ENCODE assay signal across 23 cellular contexts in the genomic region with DNA sequence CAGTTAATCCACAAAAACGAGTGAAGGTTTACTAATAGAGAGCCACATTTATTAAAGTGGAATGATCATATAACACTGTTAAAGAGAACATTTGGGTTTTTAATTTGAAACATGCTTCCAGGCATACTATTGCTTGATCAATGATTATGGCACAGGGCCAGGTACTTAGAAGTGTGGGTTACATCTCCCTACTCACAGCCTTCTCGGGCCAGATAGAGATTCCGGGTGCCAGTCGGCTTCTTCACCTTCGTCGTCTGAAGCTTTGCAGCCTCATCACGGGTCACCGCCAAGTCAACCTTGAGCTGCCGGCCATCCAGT. TPM values are rescaled to one million over a fixed set of nuclear protein-coding genes. Genes with fewer than 3 reads are reported as not detected.
A peak's percentile ranks its signal among the peaks of the same experiment; 100 is the strongest.
DNase-seq lines count a peak whose midpoint lies in the region; ATAC-seq and TF ChIP-seq lines count a peak whose summit lies in the region.
"Had no signal": no experiment of that assay in that cellular context is flagged by ENCODE, and none has a peak within 500 bp of the region (broad histone marks: within the 10 kb centered on the region; RNA-seq: fewer than 3 reads in every experiment).

No MANE protein-coding gene starts in this region.

- peak overlapping the region; percentile 67 to 85 for H3K27ac ChIP-seq in right atrium auricular region
- peak overlapping the region; percentile 89 for H3K27ac ChIP-seq in osteoblast (ENCODE audit: low read depth, low read length)
- H3K27ac ChIP-seq: BLaER1, SK-N-MC had no signal

- no peaks in the 10 kb centered on the region for H3K27me3 ChIP-seq in right atrium auricular region
- H3K27me3 ChIP-seq in osteoblast (ENCODE audit: insufficient read depth, low read length) = no peaks in the 10 kb centered on the region
- H3K27me3 ChIP-seq: BLaER1 had no signal

- no peak overlapping the region for H3K4me2 ChIP-seq in osteoblast (ENCODE audit: insufficient read depth, low read length)
- H3K4me2 ChIP-seq: BLaER1 had no signal

- H2AFZ ChIP-seq in osteoblast (ENCODE audit: low read length) = no peak overlapping the region

- peaks cover 79% of the 10 kb centered on the region for H3K36me3 ChIP-seq in right atrium auricular region
- peaks cover 55% of the 10 kb centered on the region for H3K36me3 ChIP-seq in osteoblast (ENCODE audit: insufficient read depth, low read length)

- DNase-seq in right atrium auricular region (ENCODE audit: low spot score) = no peak
- DNase-seq in cardiac septum (ENCODE audit: low spot score) = no peak
- DNase-seq in chondrocyte (ENCODE audit: low spot score) = no peak
- no peak for DNase-seq in osteoblast (ENCODE audit: insufficient read length, low spot score, missing footprints)
- DNase-seq in T1000 (lab: John Stamatoyannopoulos, UW) = no peak
- DNase-seq in activated CD4-positive, alpha-beta T cell treated with anti-CD3 and anti-CD28 coated beads for 48 hours = no peak
- DNase-seq: ACHN; Calu3; CD4-positive, alpha-beta memory T cell; DMS153; GOT3; Kasumi-1; NCI-H1417; NCI-H1694 treated with DMSO at 0.1 percent for 48 hours; NCI-H2081 treated with DMSO at 0.1 percent for 48 hours; NCI-H2171 treated with DMSO at 0.1 percent for 48 hours; NCI-H446 treated with DMSO at 0.1 percent for 48 hours; NCI-H526 treated with DMSO at 0.1 percent for 48 hours; SHP77 treated with DMSO at 0.1 percent for 48 hours had no signal

- H3K9me3 ChIP-seq in right atrium auricular region = no peaks in the 10 kb centered on the region
- no peaks in the 10 kb centered on the region for H3K9me3 ChIP-seq in osteoblast (ENCODE audit: low read depth, low read length)
- H3K9me3 ChIP-seq: BLaER1 had no signal

- H4K20me1 ChIP-seq in osteoblast (ENCODE audit: insufficient read depth, low read length) = no peaks in the 10 kb centered on the region
- H4K20me1 ChIP-seq: BLaER1 had no signal

- no peaks in the 10 kb centered on the region for H3K79me2 ChIP-seq in osteoblast (ENCODE audit: insufficient read depth, low read length)

- peaks cover 33% of the 10 kb centered on the region for H3K36me3 Mint-ChIP-seq in chondrocyte (ENCODE audit: low read depth)

- H3K27ac Mint-ChIP-seq in chondrocyte (ENCODE audit: unreplicated experiment) = peak overlapping the region; percentile 8
- H3K27ac Mint-ChIP-seq: CD4-positive, alpha-beta memory T cell had no signal

- ATAC-seq in HG03280 (IDR thresholded peaks at IDR 0.05; ENCODE audit: unreplicated experiment) = no peak

- no peaks in the 10 kb centered on the region for H3K9me3 Mint-ChIP-seq in chondrocyte (ENCODE audit: low read depth)
- H3K9me3 Mint-ChIP-seq: CD4-positive, alpha-beta memory T cell had no signal

- H3K4me1 ChIP-seq in right atrium auricular region (peaks cover 0 to 12% of the 10 kb centered on the region in 2 donors), osteoblast (ENCODE audit: insufficient read depth, low read length) (peaks cover 33% of the 10 kb centered on the region)

- peaks cover 28% of the 10 kb centered on the region for H3K4me1 Mint-ChIP-seq in chondrocyte (ENCODE audit: low read depth)

- intact Hi-C loops in cardiac septum (cut with DNase I) = no loop called here

- H3K4me3 Mint-ChIP-seq in chondrocyte (ENCODE audit: unreplicated experiment) = no peak overlapping the region
- H3K4me3 Mint-ChIP-seq: CD4-positive, alpha-beta memory T cell had no signal

- H3K27me3 Mint-ChIP-seq in chondrocyte (ENCODE audit: low read depth) = no peaks in the 10 kb centered on the region
- H3K27me3 Mint-ChIP-seq: CD4-positive, alpha-beta memory T cell had no signal

- no peak for TF ChIP-seq CTCF in right atrium auricular region (IDR thresholded peaks at IDR 0.05)
- TF ChIP-seq CTCF in chondrocyte (IDR thresholded peaks at IDR 0.05) = no peak
- no peak for TF ChIP-seq CTCF in osteoblast (IDR thresholded peaks at IDR 0.05; ENCODE audit: extremely low read depth, low read depth, low read length)

- H3K4me3 ChIP-seq in right atrium auricular region = no peak overlapping the region
- no peak overlapping the region for H3K4me3 ChIP-seq in osteoblast (ENCODE audit: insufficient read depth, low read length)
- H3K4me3 ChIP-seq: BLaER1, SK-N-MC had no signal

RNA-seq across cellular contexts. Expression of a gene that starts 19.4 kb away (rescaled TPM):
- total RNA-seq in right atrium auricular region (10 to 100 TPM; 12.7 to 15.1 TPM), cardiac septum (35.1 TPM), chondrocyte (32.2 to 49.7 TPM (median 35.2 TPM) in 3 replicates), osteoblast (12.1 and 16.6 TPM in 2 replicates)

RNA-seq across cellular contexts. Expression of a gene that starts 37.2 kb away (rescaled TPM):
- total RNA-seq in right atrium auricular region (1 to 10 TPM in 1 of 2 donors, under 1 TPM in 1; 0.37 to 1.1 TPM), cardiac septum (2.4 TPM), chondrocyte (0.42 to 1.4 TPM (median 0.46 TPM) in 3 replicates), osteoblast (not detected in 2 replicates)
- total RNA-seq: Calu3, MCF 10A had no signal
